In the genomic region with DNA sequence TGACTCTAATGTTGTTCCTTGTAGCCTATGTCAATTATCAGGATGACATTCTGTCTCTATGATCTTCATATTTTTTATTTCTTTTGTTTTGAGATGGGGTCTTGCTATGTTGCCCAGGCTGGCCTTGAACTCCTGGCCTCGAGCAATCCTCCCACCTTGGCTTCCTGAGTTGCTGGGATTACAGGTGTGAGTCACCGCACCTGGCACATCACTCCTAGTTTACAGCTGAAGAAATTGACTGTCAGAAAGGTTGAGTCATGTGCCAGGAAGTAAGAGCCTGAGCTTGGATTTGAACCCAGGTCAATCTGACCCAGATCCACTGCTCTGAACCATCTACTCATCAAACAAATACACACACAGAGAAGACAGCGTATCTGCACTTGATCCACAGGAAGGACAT, we compare ENCODE assay signal across 2 cellular contexts.
TF ChIP-seq lines count a peak whose summit lies in the region.

No MANE protein-coding gene starts in this region.

TF ChIP-seq in HepG2, 621 proteins besides CTCF, POLR2A, EP300 and RAD21:
- no peak for TF ChIP-seq ESRRA (CRISPR knock-in tag; IDR thresholded peaks at IDR 0.05; ENCODE audit: low read depth)
- TF ChIP-seq NR2F2 (IDR thresholded peaks at IDR 0.05; ENCODE audit: borderline replicate concordance, low read depth) = no peak
- no peak for TF ChIP-seq U2AF2 (IDR thresholded peaks at IDR 0.05; ENCODE audit: low read depth, low read length)
- peak; percentile 47 for TF ChIP-seq FOSL2 (CRISPR knock-in tag; IDR thresholded peaks at IDR 0.05)
- peak; percentile 88 for TF ChIP-seq ZNF121 (CRISPR knock-in tag; IDR thresholded peaks at IDR 0.05)
- 0 out of 4 replicates have a peak, but pooled peaks of 1 of the 2 experiments have one; percentile 26 for TF ChIP-seq NR2F1 (CRISPR knock-in tag; IDR thresholded peaks at IDR 0.05)
- TF ChIP-seq NR1H2 (CRISPR knock-in tag; IDR thresholded peaks at IDR 0.05; ENCODE audit: borderline replicate concordance, low read depth) = no peak
- no peak for TF ChIP-seq ZNF816 (CRISPR knock-in tag; IDR thresholded peaks at IDR 0.05; ENCODE audit: borderline replicate concordance)
- TF ChIP-seq RBM22 (optimal IDR thresholded peaks at IDR 0.05; ENCODE audit: low read length) = peak; percentile 36
- TF ChIP-seq REXO4 (CRISPR knock-in tag; IDR thresholded peaks at IDR 0.05; ENCODE audit: borderline replicate concordance) = no peak
- no peak for TF ChIP-seq ZBTB40 (IDR thresholded peaks at IDR 0.05)
- no peak for TF ChIP-seq ZBTB40 (CRISPR knock-in tag; IDR thresholded peaks at IDR 0.05)
- TF ChIP-seq ZFP36L1 (CRISPR knock-in tag; IDR thresholded peaks at IDR 0.05) = no peak
- TF ChIP-seq, protein P1, sequence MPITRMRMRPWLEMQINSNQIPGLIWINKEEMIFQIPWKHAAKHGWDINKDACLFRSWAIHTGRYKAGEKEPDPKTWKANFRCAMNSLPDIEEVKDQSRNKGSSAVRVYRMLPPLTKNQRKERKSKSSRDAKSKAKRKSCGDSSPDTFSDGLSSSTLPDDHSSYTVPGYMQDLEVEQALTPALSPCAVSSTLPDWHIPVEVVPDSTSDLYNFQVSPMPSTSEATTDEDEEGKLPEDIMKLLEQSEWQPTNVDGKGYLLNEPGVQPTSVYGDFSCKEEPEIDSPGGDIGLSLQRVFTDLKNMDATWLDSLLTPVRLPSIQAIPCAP (CRISPR knock-in tag; IDR thresholded peaks at IDR 0.05; ENCODE audit: low read depth) = no peak
- 0 out of 2 replicates have a peak, but pooled peaks have one; percentile 28 for TF ChIP-seq ZMYM3 (CRISPR knock-in tag; IDR thresholded peaks at IDR 0.05)

TF ChIP-seq in K562, 482 proteins besides CTCF, POLR2A, EP300 and RAD21:
- TF ChIP-seq ZNF121 (CRISPR knock-in tag; conservative IDR thresholded peaks at IDR 0.05) (peak; percentile 63), GATA2 (CRISPR knock-in tag; IDR thresholded peaks at IDR 0.05) (no peak)
